28 cellular contexts compared by ENCODE assay signal in the genomic region with DNA sequence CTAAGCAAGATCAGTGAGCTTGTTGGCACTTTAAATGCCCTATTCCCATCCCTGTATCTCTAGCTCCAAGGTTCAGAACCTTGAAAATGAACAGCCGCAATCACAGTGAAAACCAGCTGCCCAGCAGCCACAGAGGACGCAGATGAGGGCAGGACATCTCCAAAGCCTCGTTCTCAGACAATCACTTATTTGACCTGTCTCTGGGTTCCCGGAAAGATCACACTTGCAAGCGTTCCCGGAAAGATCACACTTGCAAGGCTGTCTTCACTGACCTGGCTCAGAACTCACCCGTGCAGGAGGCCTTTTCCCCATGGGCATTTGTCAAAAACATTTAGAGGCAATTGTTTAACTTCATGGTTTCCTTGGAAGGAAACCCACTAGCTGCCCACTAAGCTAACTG.
"Had no signal": no experiment of that assay in that cellular context is flagged by ENCODE, and none has a peak within 500 bp of the region (broad histone marks: within the 10 kb centered on the region; RNA-seq: fewer than 3 reads in every experiment).

No MANE protein-coding gene starts in this region.

- H3K27me3 Mint-ChIP-seq: memory B cell; naive B cell; natural killer cell treated with Interleukin-12 subunit alpha and Interleukin-12 subunit beta and Interleukin-15 and Interleukin-18, amount 100 ng/mL, for 72 hours; stimulated activated memory B cell treated with anti-CD40 and anti-IgM and Interleukin-4, amounts not matched to agents 10 μg/mL and 1 μg/mL and 100 μg/mL, for 72 hours had no signal

- H2AFZ ChIP-seq: neural progenitor cell had no signal

- H3K4me3 ChIP-seq: colonic mucosa, lower lobe of right lung, mucosa of descending colon, neural progenitor cell, psoas muscle, sigmoid colon, thoracic aorta, tibial nerve, upper lobe of left lung, uterus had no signal

- H3K4me1 Mint-ChIP-seq: immature natural killer cell; memory B cell; neural progenitor cell; stimulated activated memory B cell treated with anti-CD40 and anti-IgM and Interleukin-4, amounts not matched to agents 10 μg/mL and 1 μg/mL and 100 μg/mL, for 72 hours had no signal

- H3K4me3 Mint-ChIP-seq: immature natural killer cell; memory B cell; mesothelial cell of epicardium; naive B cell; natural killer cell treated with Interleukin-12 subunit alpha and Interleukin-12 subunit beta and Interleukin-15 and Interleukin-18, amount 100 ng/mL, for 72 hours; neural progenitor cell; stimulated activated memory B cell treated with anti-CD40 and anti-IgM and Interleukin-4, amounts not matched to agents 10 μg/mL and 1 μg/mL and 100 μg/mL, for 72 hours had no signal

- H3K9ac ChIP-seq: neural progenitor cell had no signal

- H3K27ac ChIP-seq: colonic mucosa, lower lobe of right lung, neural progenitor cell, psoas muscle, sigmoid colon, thoracic aorta, tibial nerve, upper lobe of left lung, uterus had no signal

- DNase-seq: colonic mucosa; dermis blood vessel endothelial cell; effector memory CD4-positive, alpha-beta T cell; erythroblast; hypothalamus; immature natural killer cell; left ventricle myocardium superior; lower lobe of right lung; mucosa of descending colon; naive B cell; posterior cingulate gyrus; psoas muscle; sigmoid colon; stimulated activated CD4-positive, alpha-beta T cell treated with anti-CD3 and anti-CD28 coated beads, Interleukin-2, amount 100 ng/mL, for 24 hours; stimulated activated CD4-positive, alpha-beta T cell treated with anti-CD3 and anti-CD28 coated beads, Interleukin-4, amount 100 ng/mL, for 24 hours; stimulated activated naive CD8-positive, alpha-beta T cell treated with anti-CD3 and anti-CD28 coated beads, Interleukin-15, Interleukin-2, amounts not matched to agents 100 U/mL and 50 U/mL, for 24 hours; substantia nigra; upper lobe of left lung; uterus had no signal

- H3K4me1 ChIP-seq: colonic mucosa, lower lobe of right lung, neural progenitor cell, psoas muscle, upper lobe of left lung had no signal

- ATAC-seq: left ventricle myocardium superior; lower lobe of right lung; mucosa of descending colon; natural killer cell treated with Interleukin-12 subunit alpha and Interleukin-12 subunit beta and Interleukin-15 and Interleukin-18, amount 100 ng/mL, for 72 hours; psoas muscle; right cardiac atrium; stimulated activated memory B cell treated with anti-CD40 and anti-IgM and Interleukin-4, amounts not matched to agents 10 μg/mL and 1 μg/mL and 100 μg/mL, for 72 hours; stimulated activated naive CD8-positive, alpha-beta T cell treated with anti-CD3 and anti-CD28 coated beads, Interleukin-15, Interleukin-2, amounts not matched to agents 100 U/mL and 50 U/mL, for 24 hours had no signal

- FAIRE-seq: frontal cortex had no signal

- H3K4me2 ChIP-seq: neural progenitor cell had no signal

- H3K36me3 ChIP-seq: colonic mucosa, uterus had no signal

- H3K9me3 ChIP-seq: colonic mucosa, mucosa of descending colon, psoas muscle, sigmoid colon, upper lobe of left lung, uterus had no signal

- H3K27me3 ChIP-seq: colonic mucosa, neural progenitor cell, sigmoid colon, tibial nerve, upper lobe of left lung, uterus had no signal

- H3K9me3 Mint-ChIP-seq: natural killer cell treated with Interleukin-12 subunit alpha and Interleukin-12 subunit beta and Interleukin-15 and Interleukin-18, amount 100 ng/mL, for 72 hours; neural progenitor cell had no signal

- H3K27ac Mint-ChIP-seq: memory B cell; mesothelial cell of epicardium; naive B cell; natural killer cell treated with Interleukin-12 subunit alpha and Interleukin-12 subunit beta and Interleukin-15 and Interleukin-18, amount 100 ng/mL, for 72 hours; neural progenitor cell; stimulated activated memory B cell treated with anti-CD40 and anti-IgM and Interleukin-4, amounts not matched to agents 10 μg/mL and 1 μg/mL and 100 μg/mL, for 72 hours had no signal
